In the genomic region with DNA sequence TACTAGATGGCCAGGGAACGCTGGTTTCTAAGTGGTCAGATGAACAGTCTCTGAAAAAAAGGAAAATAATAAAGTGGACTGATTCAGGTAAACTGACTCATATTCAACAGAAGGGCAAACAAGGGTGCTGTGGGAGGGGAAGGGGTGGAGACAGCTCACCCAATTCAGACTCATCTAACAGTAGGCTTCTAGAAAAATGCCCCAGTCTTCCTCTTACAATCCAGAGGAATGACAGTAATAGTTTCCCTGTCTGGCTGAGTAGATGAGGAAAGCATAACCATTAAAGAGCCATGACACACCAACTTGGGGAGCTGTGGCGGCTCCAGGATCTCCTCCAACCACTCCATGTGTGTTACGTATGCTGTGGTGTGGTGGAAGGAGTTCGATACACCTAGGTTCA, we compare ENCODE assay signal across 32 cellular contexts.
"Had no signal": no experiment of that assay in that cellular context is flagged by ENCODE, and none has a peak within 500 bp of the region (broad histone marks: within the 10 kb centered on the region; RNA-seq: fewer than 3 reads in every experiment).

No MANE protein-coding gene starts in this region.

- H3K9me3 ChIP-seq: ascending aorta, body of pancreas had no signal

- H3K4me2 ChIP-seq: KMS-11, PC-9 had no signal

- H3K27ac ChIP-seq: body of pancreas, KMS-11, PC-9, RWPE1, WERI-Rb-1 had no signal

- ATAC-seq: body of pancreas, Right ventricle myocardium inferior, SK-N-SH treated with all-trans-retinoic acid at 6 μM for 48 hours had no signal

- H2AFZ ChIP-seq: PC-9 had no signal

- H3K4me1 ChIP-seq: body of pancreas had no signal

- H3K9ac ChIP-seq: KMS-11 had no signal

- FAIRE-seq: RCC 7860 had no signal

- H3K4me3 ChIP-seq: ascending aorta, body of pancreas, PC-9 had no signal

- H3K27me3 ChIP-seq: ascending aorta, body of pancreas had no signal

- DNase-seq: activated CD4-positive, alpha-beta memory T cell treated with anti-CD3 and anti-CD28 coated beads, Interleukin-2, amount 10 ng/mL, durations not matched to agents 7 days and 5 days; activated CD4-positive, alpha-beta T cell treated with anti-CD3 and anti-CD28 coated beads for 1 hour; activated CD4-positive, alpha-beta T cell treated with anti-CD3 and anti-CD28 coated beads for 48 hours; activated CD4-positive, CD25-positive, alpha-beta regulatory T cell; activated gamma-delta T cell; activated naive CD4-positive, alpha-beta T cell treated with Interleukin-2 at 50 U/mL for 16 hours; activated naive CD8-positive, alpha-beta T cell treated with anti-CD3 and anti-CD28 coated beads, Interleukin-2, amount 10 ng/mL, durations not matched to agents 7 days and 5 days; activated T-cell treated with anti-CD3 and anti-CD28 coated beads, Interleukin-2, amount 50 U/mL, for 1 hour; amygdala; body of pancreas; central memory CD4-positive, alpha-beta T cell; MM.1S; MV-4-11; NCI-H1092; NCI-H1436 treated with DMSO at 0.1 percent for 48 hours; NCI-H1694 treated with DMSO at 0.1 percent for 48 hours; NCI-H2029; NCI-H345; NCI-H524 treated with DMSO at 0.1 percent for 48 hours; PC-9; SIG-M5; SW 1271; T-helper 1 cell; T-helper 2 cell; T-helper 9 cell; WERI-Rb-1 had no signal
